ENCODE assay signal across 14 cellular contexts in genomic region chr1:225695578-225696332, GRCh38. TPM values are rescaled to one million over a fixed set of nuclear protein-coding genes. Genes with fewer than 3 reads are reported as not detected.
DNase-seq lines count a peak whose midpoint lies in the region; ATAC-seq and TF ChIP-seq lines count a peak whose summit lies in the region.
"Had no signal": no experiment of that assay in that cellular context is flagged by ENCODE, and none has a peak within 500 bp of the region (broad histone marks: within the 10 kb centered on the region; RNA-seq: fewer than 3 reads in every experiment).

No MANE protein-coding gene starts in this region.

- H3K36me3 Mint-ChIP-seq in endothelial cell (ENCODE audit: low read depth, unreplicated experiment) = peaks cover 5% of the 10 kb centered on the region

- H3K27ac ChIP-seq in SJSA1 = 0 out of 2 replicates have a peak overlapping the region, but pooled peaks have one; percentile 1

- in situ Hi-C loops in GM13976 (cut with MboI; ENCODE audit: low sequenced_read_pairs, unreplicated experiment) = no loop called here

- peaks cover 5% of the 10 kb centered on the region for H3K4me1 Mint-ChIP-seq in endothelial cell (ENCODE audit: unreplicated experiment)
- H3K4me1 Mint-ChIP-seq: stimulated activated naive CD8-positive, alpha-beta T cell treated with anti-CD3 and anti-CD28 coated beads, Interleukin-15, amount 100 ng/mL, for 72 hours had no signal

- TF ChIP-seq CTCF in BE2C (IDR thresholded peaks at IDR 0.05; ENCODE audit: low read depth, low read length) (no peak), endothelial cell (IDR thresholded peaks at IDR 0.05; ENCODE audit: unreplicated experiment) (no peak), GM13976 (IDR thresholded peaks at IDR 0.05; ENCODE audit: borderline replicate concordance, control extremely low read depth, extremely low read depth, insufficient read depth, missing control alignments) (no peak)

- peak; percentile 65 for ATAC-seq in sciatic nerve
- ATAC-seq: stimulated activated naive CD8-positive, alpha-beta T cell treated with anti-CD3 and anti-CD28 coated beads, Interleukin-15, amount 100 ng/mL, for 72 hours had no signal

- H3K4me3 ChIP-seq in BE2C (ENCODE audit: low read depth, low read length) (no peak overlapping the region), SJSA1 (no peak overlapping the region)

- H3K9me3 ChIP-seq in BE2C (no peaks in the 10 kb centered on the region), SJSA1 (replicated peaks) (no peaks in the 10 kb centered on the region)

- DNase-seq in BE2C (peak; percentile 74), SJSA1 (ENCODE audit: low read depth in 1 of 2, low spot score in 2 of 2) (peak in 1 of 2 experiments; percentile 29), hepatic stellate cell (ENCODE audit: low spot score) (peak; percentile 16), sciatic nerve (ENCODE audit: low spot score) (no peak), endothelial cell (ENCODE audit: low spot score) (no peak), NCI-H146 treated with DMSO at 0.1 percent for 48 hours (lab: John Stamatoyannopoulos, UW; ENCODE audit: unreplicated experiment) (no peak), GM13976 (ENCODE audit: low spot score) (no peak), ecto neural progenitor cell (ENCODE audit: low spot score) (no peak)
- DNase-seq: activated CD4-positive, alpha-beta T cell treated with anti-CD3 and anti-CD28 coated beads for 48 hours; activated T-cell treated with anti-CD3 and anti-CD28 coated beads for 4 hours; NCI-H1436; nucleus accumbens; stimulated activated naive CD8-positive, alpha-beta T cell treated with anti-CD3 and anti-CD28 coated beads, Interleukin-15, amount 100 ng/mL, for 72 hours had no signal

- no peak overlapping the region for H3K4me3 Mint-ChIP-seq in endothelial cell (ENCODE audit: unreplicated experiment)
- H3K4me3 Mint-ChIP-seq: activated naive CD8-positive, alpha-beta T cell; stimulated activated naive CD8-positive, alpha-beta T cell treated with anti-CD3 and anti-CD28 coated beads, Interleukin-15, amount 100 ng/mL, for 72 hours had no signal

- H3K4me1 ChIP-seq in BE2C = peaks cover 39% of the 10 kb centered on the region
- peaks cover 44% of the 10 kb centered on the region for H3K4me1 ChIP-seq in SJSA1 (replicated peaks)

- H3K36me3 ChIP-seq in BE2C (no peaks in the 10 kb centered on the region), SJSA1 (no peaks in the 10 kb centered on the region)

- H3K9me3 Mint-ChIP-seq in endothelial cell (ENCODE audit: unreplicated experiment) = no peaks in the 10 kb centered on the region
- H3K9me3 Mint-ChIP-seq: stimulated activated naive CD8-positive, alpha-beta T cell treated with anti-CD3 and anti-CD28 coated beads, Interleukin-15, amount 100 ng/mL, for 72 hours had no signal

- intact Hi-C loops in sciatic nerve (cut with DNase I) = no loop called here

- no peaks in the 10 kb centered on the region for H3K27me3 ChIP-seq in BE2C
- no peaks in the 10 kb centered on the region for H3K27me3 ChIP-seq in SJSA1 (replicated peaks)

- no peak overlapping the region for H3K27ac Mint-ChIP-seq in endothelial cell (ENCODE audit: unreplicated experiment)
- H3K27ac Mint-ChIP-seq: activated naive CD8-positive, alpha-beta T cell; stimulated activated naive CD8-positive, alpha-beta T cell treated with anti-CD3 and anti-CD28 coated beads, Interleukin-15, amount 100 ng/mL, for 72 hours had no signal

- H3K27me3 Mint-ChIP-seq in endothelial cell (ENCODE audit: unreplicated experiment) = peaks cover 4% of the 10 kb centered on the region
- H3K27me3 Mint-ChIP-seq: activated naive CD8-positive, alpha-beta T cell; stimulated activated naive CD8-positive, alpha-beta T cell treated with anti-CD3 and anti-CD28 coated beads, Interleukin-15, amount 100 ng/mL, for 72 hours had no signal

RNA-seq across cellular contexts. Expression of gene ENAH, which starts 42.8 kb away (rescaled TPM):
- 42.1 TPM for polyA plus RNA-seq in BE2C (2012; ENCODE audit: insufficient read depth, insufficient read length, low read depth)
- total RNA-seq in SJSA1 (2014; rRNA removed; shearing (Covaris generic)) = 158 and 216 TPM in 2 replicates
- total RNA-seq in sciatic nerve (80.8 TPM), endothelial cell (ENCODE audit: unreplicated experiment) (82.9 TPM)

Comparison
In these comparisons a context has a peak if more than half of its experiments do, and no peak if none do; other contexts are left out.
1. DNase-seq: peak in BE2C (single experiment) and hepatic stellate cell (single experiment); none in sciatic nerve (single experiment), endothelial cell (single experiment), NCI-H146 treated with DMSO at 0.1 percent for 48 hours (single experiment), GM13976 (single experiment) and ecto neural progenitor cell (single experiment).